19 cellular contexts compared by ENCODE assay signal in genomic region chr11:72615329-72615728, GRCh38.
"Had no signal": no experiment of that assay in that cellular context is flagged by ENCODE, and none has a peak within 500 bp of the region (broad histone marks: within the 10 kb centered on the region; RNA-seq: fewer than 3 reads in every experiment).

No MANE protein-coding gene starts in this region.

- H2AFZ ChIP-seq: hepatocyte had no signal

- H3K79me2 ChIP-seq: hepatocyte had no signal

- H3K36me3 Mint-ChIP-seq: naive thymus-derived CD8-positive, alpha-beta T cell; stimulated activated naive B cell treated with anti-CD40 and anti-IgM and Interleukin-4, amounts not matched to agents 10 μg/mL and 1 μg/mL and 100 μg/mL, for 72 hours had no signal

- H3K4me3 ChIP-seq: colonic mucosa, hepatocyte, lung, ovary, skin epidermis, thoracic aorta, transverse colon had no signal

- H3K27me3 ChIP-seq: colonic mucosa, ovary, transverse colon had no signal

- H3K36me3 ChIP-seq: colonic mucosa, ovary, thoracic aorta, transverse colon had no signal

- ATAC-seq: left cardiac atrium; left ventricle myocardium superior; naive thymus-derived CD8-positive, alpha-beta T cell; sciatic nerve; stimulated activated naive B cell treated with anti-CD40 and anti-IgM and Interleukin-4, amounts not matched to agents 10 μg/mL and 1 μg/mL and 100 μg/mL, for 72 hours; stimulated activated naive CD8-positive, alpha-beta T cell treated with anti-CD3 and anti-CD28 coated beads, Interleukin-15, amount 100 ng/mL, for 72 hours had no signal

- DNase-seq: colonic mucosa; effector CD8-positive, alpha-beta T cell; foreskin melanocyte; kidney; left cardiac atrium; left ventricle myocardium superior; mesendoderm; naive thymus-derived CD8-positive, alpha-beta T cell; ovary; stimulated activated CD4-positive, alpha-beta T cell treated with anti-CD3 and anti-CD28 coated beads, Interleukin-2, amount 100 ng/mL, for 24 hours; stimulated activated CD4-positive, alpha-beta T cell treated with anti-CD3 and anti-CD28 coated beads, Interleukin-4, amount 100 ng/mL, for 4 hours; stimulated activated naive B cell treated with anti-CD40 and anti-IgM and Interleukin-4, amounts not matched to agents 10 μg/mL and 1 μg/mL and 100 μg/mL, for 72 hours; stimulated activated naive CD8-positive, alpha-beta T cell treated with anti-CD3 and anti-CD28 coated beads, Interleukin-15, amount 100 ng/mL, for 72 hours; transverse colon had no signal

- H3K27ac ChIP-seq: colonic mucosa, hepatocyte, ovary, skin epidermis, thoracic aorta had no signal

- H3K9me3 Mint-ChIP-seq: naive thymus-derived CD8-positive, alpha-beta T cell; stimulated activated naive B cell treated with anti-CD40 and anti-IgM and Interleukin-4, amounts not matched to agents 10 μg/mL and 1 μg/mL and 100 μg/mL, for 72 hours; stimulated activated naive CD8-positive, alpha-beta T cell treated with anti-CD3 and anti-CD28 coated beads, Interleukin-15, amount 100 ng/mL, for 72 hours had no signal

- H3K27ac Mint-ChIP-seq: stimulated activated naive B cell treated with anti-CD40 and anti-IgM and Interleukin-4, amounts not matched to agents 10 μg/mL and 1 μg/mL and 100 μg/mL, for 72 hours; stimulated activated naive CD8-positive, alpha-beta T cell treated with anti-CD3 and anti-CD28 coated beads, Interleukin-15, amount 100 ng/mL, for 72 hours had no signal

- H3K4me3 Mint-ChIP-seq: naive thymus-derived CD8-positive, alpha-beta T cell; stimulated activated naive B cell treated with anti-CD40 and anti-IgM and Interleukin-4, amounts not matched to agents 10 μg/mL and 1 μg/mL and 100 μg/mL, for 72 hours; stimulated activated naive CD8-positive, alpha-beta T cell treated with anti-CD3 and anti-CD28 coated beads, Interleukin-15, amount 100 ng/mL, for 72 hours had no signal

- H3K9me3 ChIP-seq: colonic mucosa, ovary, thoracic aorta, transverse colon had no signal

- H3K4me2 ChIP-seq: hepatocyte had no signal

- H3K4me1 ChIP-seq: colonic mucosa had no signal
